ENCODE assay signal across 10 cellular contexts in the genomic region with DNA sequence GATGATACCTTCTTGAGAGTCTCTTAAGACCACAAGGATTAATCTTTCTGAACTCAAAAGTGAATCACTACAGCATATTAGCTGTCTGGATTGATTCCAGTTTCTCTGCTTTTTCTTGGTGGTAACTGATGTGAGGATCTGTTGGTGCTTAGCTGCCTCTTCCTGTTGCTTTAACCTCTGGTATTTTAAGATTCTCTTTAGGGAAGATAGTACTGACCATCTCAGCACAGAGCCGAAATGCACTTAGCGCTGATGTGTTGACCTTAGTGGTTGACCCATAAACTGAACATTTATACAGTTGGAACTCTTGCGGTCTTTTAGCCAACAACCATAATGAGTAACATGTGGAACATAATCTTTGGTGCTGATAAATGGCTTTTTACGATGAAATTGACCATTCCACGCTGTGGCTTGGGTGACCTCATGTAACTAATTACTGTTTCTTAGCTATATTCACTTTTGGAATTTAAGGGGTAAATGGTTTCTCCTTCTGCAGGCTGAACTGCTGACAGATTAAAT. TPM values are rescaled to one million over a fixed set of nuclear protein-coding genes. Genes with fewer than 3 reads are reported as not detected.
DNase-seq lines count a peak whose midpoint lies in the region; ATAC-seq and TF ChIP-seq lines count a peak whose summit lies in the region.
"Had no signal": no experiment of that assay in that cellular context is flagged by ENCODE, and none has a peak within 500 bp of the region (broad histone marks: within the 10 kb centered on the region; RNA-seq: fewer than 3 reads in every experiment).

No MANE protein-coding gene starts in this region.

- no peaks in the 10 kb centered on the region for H3K27me3 Mint-ChIP-seq in activated CD8-positive, alpha-beta T cell treated with anti-CD3 and anti-CD28 coated beads for 36 hours

- H3K36me3 Mint-ChIP-seq in activated CD8-positive, alpha-beta T cell treated with anti-CD3 and anti-CD28 coated beads for 36 hours (ENCODE audit: low read depth): peaks cover 7% of the 10 kb centered on the region

- peak; percentile 27 for ATAC-seq in lung (ENCODE audit: insufficient read depth, low FRiP score)
- no peak for ATAC-seq in HG03565 (IDR thresholded peaks at IDR 0.05; ENCODE audit: unreplicated experiment)
- ATAC-seq in activated CD8-positive, alpha-beta T cell treated with anti-CD3 and anti-CD28 coated beads for 36 hours: no peak

- H3K27me3 ChIP-seq in lung (ENCODE audit: control insufficient read depth, insufficient read depth): no peaks in the 10 kb centered on the region

- no peaks in the 10 kb centered on the region for H3K9me3 Mint-ChIP-seq in activated CD8-positive, alpha-beta T cell treated with anti-CD3 and anti-CD28 coated beads for 36 hours

- H3K4me1 ChIP-seq in lung (ENCODE audit: control insufficient read depth in 2 of 2, insufficient read depth in 2 of 2, low read length in 2 of 2): peaks cover 11 to 22% of the 10 kb centered on the region in 2 donors
- peaks cover 11% of the 10 kb centered on the region for H3K4me1 ChIP-seq in OCI-LY7 (ENCODE audit: insufficient read depth, low read length, poor library complexity, severe bottlenecking)

- no peak overlapping the region for H3K27ac ChIP-seq in lung (ENCODE audit: low read depth in 1 of 2, low read length in 1 of 2)
- no peak overlapping the region for H3K27ac ChIP-seq in OCI-LY7 (ENCODE audit: low read depth, low read length, poor library complexity, severe bottlenecking)

- POLR2A ChIA-PET in OCI-LY7 (lab: Charles Lee): interaction anchor here (0.6 to 1.8 kb wide), 4 partner anchors 13 to 31 kb away, joined by 3 to 4 read pairs (median 4); no protein-coding TSS in a partner anchor
- POLR2A ChIA-PET in activated CD8-positive, alpha-beta T cell treated with anti-CD3 and anti-CD28 coated beads for 36 hours (lab: Charles Lee): no interaction called here

- CTCF ChIA-PET in OCI-LY7 (lab: Charles Lee; ENCODE audit: unreplicated experiment): no interaction called here
- CTCF ChIA-PET in activated CD8-positive, alpha-beta T cell treated with anti-CD3 and anti-CD28 coated beads for 36 hours (lab: Charles Lee): no interaction called here

- H2AFZ ChIP-seq in OCI-LY7 (ENCODE audit: low read length): no peak overlapping the region

- no peak overlapping the region for H3K27ac Mint-ChIP-seq in activated CD8-positive, alpha-beta T cell treated with anti-CD3 and anti-CD28 coated beads for 36 hours

- H3K36me3 ChIP-seq in lung (ENCODE audit: control insufficient read depth in 2 of 2, insufficient read depth in 2 of 2, low read length in 2 of 2) (no peaks in the 10 kb centered on the region), OCI-LY7 (ENCODE audit: insufficient read depth, low read length) (peaks cover 36% of the 10 kb centered on the region)

- H3K9me2 ChIP-seq in OCI-LY7 (ENCODE audit: insufficient read depth, low read length): no peaks in the 10 kb centered on the region

- H4K20me1 ChIP-seq in OCI-LY7 (ENCODE audit: insufficient read depth, low read length): peaks cover 30% of the 10 kb centered on the region

- BruUV-seq in OCI-LY7 (replicated peaks; lab: Mats Ljungman, UMichigan): no TSS peak

- H3K4me3 Mint-ChIP-seq in activated CD8-positive, alpha-beta T cell treated with anti-CD3 and anti-CD28 coated beads for 36 hours: no peak overlapping the region

- 58 to 73% methylated on average over 5 of the region's 5 CpGs for WGBS in lung, 2 donors

- no peaks in the 10 kb centered on the region for H3K9me3 ChIP-seq in lung (ENCODE audit: control insufficient read depth in 2 of 2, insufficient read depth in 1 of 2, low read length in 1 of 2)
- peaks cover 8% of the 10 kb centered on the region; the same call in 1 of the 2 replicates for H3K9me3 ChIP-seq in OCI-LY7 (ENCODE audit: low read length)

- peaks cover 88% of the 10 kb centered on the region for H3K79me2 ChIP-seq in OCI-LY7 (ENCODE audit: insufficient read depth, low read depth, low read length)

- H3K4me2 ChIP-seq in OCI-LY7 (ENCODE audit: low read length): no peak overlapping the region

- DNase-seq in AG09309 (ENCODE audit: low read depth) (peak; percentile 99), NCI-H2227 (lab: John Stamatoyannopoulos, UW; ENCODE audit: unreplicated experiment) (peak; percentile 8), cardiac fibroblast (ENCODE audit: low read depth in 2 of 2) (peak; percentile 86 to 93), lung (ENCODE audit: low spot score) (no peak), OCI-LY7 (ENCODE audit: low spot score) (no peak)
- no peak for DNase-seq in activated CD8-positive, alpha-beta T cell treated with anti-CD3 and anti-CD28 coated beads for 36 hours
- DNase-seq in activated CD4-positive, alpha-beta T cell treated with anti-CD3 and anti-CD28 coated beads for 1 hour: no peak
- DNase-seq: activated CD4-positive, alpha-beta T cell treated with anti-CD3 and anti-CD28 coated beads for 48 hours; DMS153 had no signal

- TF ChIP-seq CTCF in AG09309 (IDR thresholded peaks at IDR 0.05; ENCODE audit: control insufficient read depth, insufficient read depth, low read depth, low read length, missing control alignments) (no peak), cardiac fibroblast (IDR thresholded peaks at IDR 0.05; ENCODE audit: low read depth, low read length) (no peak), lung (IDR thresholded peaks at IDR 0.05; ENCODE audit: control extremely low read depth, extremely low read depth) (no peak), OCI-LY7 (conservative IDR thresholded peaks at IDR 0.05; ENCODE audit: low read length) (no peak)
- no peak for TF ChIP-seq CTCF in activated CD8-positive, alpha-beta T cell treated with anti-CD3 and anti-CD28 coated beads for 36 hours (IDR thresholded peaks at IDR 0.05)

- intact Hi-C loops in OCI-LY7 (cut with micrococcal nuclease; ENCODE audit: unreplicated experiment): no loop called here
- intact Hi-C loops in activated CD8-positive, alpha-beta T cell treated with anti-CD3 and anti-CD28 coated beads for 36 hours (cut with micrococcal nuclease): no loop called here

- H3K4me1 Mint-ChIP-seq in activated CD8-positive, alpha-beta T cell treated with anti-CD3 and anti-CD28 coated beads for 36 hours (ENCODE audit: low read depth): no peaks in the 10 kb centered on the region

- no peak overlapping the region for H3K4me3 ChIP-seq in AG09309 (ENCODE audit: control insufficient read depth, low read depth, low read length)
- H3K4me3 ChIP-seq in cardiac fibroblast (replicated peaks in 1 of 2; ENCODE audit: low read depth in 2 of 2, low read length in 2 of 2): no peak overlapping the region
- no peak overlapping the region for H3K4me3 ChIP-seq in lung
- no peak overlapping the region for H3K4me3 ChIP-seq in OCI-LY7 (ENCODE audit: low read depth, low read length, poor library complexity, severe bottlenecking)

RNA-seq across cellular contexts. Expression of a gene that starts 33.7 kb away (rescaled TPM):
- 100 to 1,000 TPM; 527 to 532 TPM for total RNA-seq in lung
- polyA plus RNA-seq in lung: 100 to 1,000 TPM; 235 to 521 TPM
- total RNA-seq in OCI-LY7 (2014; rRNA removed; shearing (Covaris generic)): 144 and 147 TPM in 2 replicates
- total RNA-seq in OCI-LY7 (2022): 279 and 284 TPM in 2 replicates
- 10 to 100 TPM; 25.5 to 29.8 TPM for total RNA-seq in activated CD8-positive, alpha-beta T cell treated with anti-CD3 and anti-CD28 coated beads for 36 hours

RNA-seq across cellular contexts. Expression of a gene that starts 56.2 kb away (rescaled TPM):
- total RNA-seq in lung: 10 to 100 TPM; 24.3 to 81.1 TPM
- polyA plus RNA-seq in lung: 10 to 100 TPM; 37.7 to 70.5 TPM
- total RNA-seq in OCI-LY7 (2014; rRNA removed; shearing (Covaris generic)): 110 and 135 TPM in 2 replicates
- 98.0 and 109 TPM in 2 replicates for total RNA-seq in OCI-LY7 (2022)
- not detected for total RNA-seq in activated CD8-positive, alpha-beta T cell treated with anti-CD3 and anti-CD28 coated beads for 36 hours

Comparison
In these comparisons a context has a peak if more than half of its experiments do, and no peak if none do; other contexts are left out.
1. DNase-seq: peak in AG09309 (single experiment), NCI-H2227 (single experiment) and cardiac fibroblast (2 of 2); none in lung (single experiment), OCI-LY7 (single experiment), activated CD8-positive, alpha-beta T cell treated with anti-CD3 and anti-CD28 coated beads for 36 hours (single experiment) and activated CD4-positive, alpha-beta T cell treated with anti-CD3 and anti-CD28 coated beads for 1 hour (single experiment).
2. RNA of a gene that starts 33.7 kb away (total RNA-seq): 527 to 532 TPM in lung and 144 to 284 TPM in OCI-LY7; 25.5 to 29.8 TPM in activated CD8-positive, alpha-beta T cell treated with anti-CD3 and anti-CD28 coated beads for 36 hours; every median in the first group is over 4 times any median in the second.
3. RNA of a gene that starts 56.2 kb away (total RNA-seq): 98.0 to 135 TPM in OCI-LY7 and 24.3 to 81.1 TPM in lung; not detected in activated CD8-positive, alpha-beta T cell treated with anti-CD3 and anti-CD28 coated beads for 36 hours; every median in the first group is over 10 times any median in the second.